1 cellular context compared by ENCODE assay signal in the genomic region with DNA sequence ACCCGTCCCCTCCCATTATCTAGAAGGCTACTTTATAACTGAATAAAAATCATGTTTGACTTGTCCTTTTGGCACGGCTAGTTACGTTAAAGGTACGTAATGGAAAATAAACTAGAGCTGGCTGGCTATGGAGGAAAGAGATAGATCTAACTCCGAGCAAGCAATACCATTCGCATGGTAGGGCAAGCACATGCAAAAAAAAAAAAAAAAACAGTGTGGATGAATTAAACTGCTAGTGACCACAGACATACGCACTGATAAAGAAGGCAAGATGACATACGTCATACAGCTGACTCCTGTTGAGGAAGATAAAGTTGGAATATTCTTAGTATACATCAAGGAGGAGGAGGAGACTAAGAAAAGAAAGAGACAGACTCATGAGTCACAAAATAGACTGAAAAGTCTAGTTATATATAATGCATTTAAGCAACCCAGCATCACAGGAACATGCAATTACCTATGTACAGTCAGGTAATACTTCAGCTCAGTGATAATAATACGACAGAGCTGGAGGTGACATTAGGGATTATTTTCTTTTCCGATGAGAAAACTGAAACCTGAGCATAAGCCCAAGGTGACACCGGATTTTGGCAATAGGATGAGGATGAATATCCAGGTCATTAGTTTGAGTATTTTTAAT.
TF ChIP-seq lines count a peak whose summit lies in the region.

No MANE protein-coding gene starts in this region.

TF ChIP-seq in K562, 482 proteins besides CTCF, POLR2A, EP300 and RAD21 (continued from another document and continues in another):
- TF ChIP-seq DIDO1 (tag; IDR thresholded peaks at IDR 0.05; ENCODE audit: low read depth): no peak
- TF ChIP-seq NR3C1 (CRISPR knock-in tag; IDR thresholded peaks at IDR 0.05): no peak
- TF ChIP-seq SETDB1 (IDR thresholded peaks at IDR 0.05; ENCODE audit: low read length): no peak
- TF ChIP-seq, protein P1, sequence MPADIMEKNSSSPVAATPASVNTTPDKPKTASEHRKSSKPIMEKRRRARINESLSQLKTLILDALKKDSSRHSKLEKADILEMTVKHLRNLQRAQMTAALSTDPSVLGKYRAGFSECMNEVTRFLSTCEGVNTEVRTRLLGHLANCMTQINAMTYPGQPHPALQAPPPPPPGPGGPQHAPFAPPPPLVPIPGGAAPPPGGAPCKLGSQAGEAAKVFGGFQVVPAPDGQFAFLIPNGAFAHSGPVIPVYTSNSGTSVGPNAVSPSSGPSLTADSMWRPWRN (IDR thresholded peaks at IDR 0.05; ENCODE audit: low read depth): peak; percentile 62; the same call in 1 of the 2 replicates
- TF ChIP-seq KLF16 (IDR thresholded peaks at IDR 0.05): peak; percentile 83
- TF ChIP-seq MTA1 (IDR thresholded peaks at IDR 0.05; ENCODE audit: borderline replicate concordance): 0 out of 2 replicates have a peak, but pooled peaks have one; percentile 16
- no peak for TF ChIP-seq MECOM (CRISPR knock-in tag; IDR thresholded peaks at IDR 0.05)
- TF ChIP-seq OTX1 (CRISPR knock-in tag; IDR thresholded peaks at IDR 0.05): no peak
- TF ChIP-seq, protein P2, sequence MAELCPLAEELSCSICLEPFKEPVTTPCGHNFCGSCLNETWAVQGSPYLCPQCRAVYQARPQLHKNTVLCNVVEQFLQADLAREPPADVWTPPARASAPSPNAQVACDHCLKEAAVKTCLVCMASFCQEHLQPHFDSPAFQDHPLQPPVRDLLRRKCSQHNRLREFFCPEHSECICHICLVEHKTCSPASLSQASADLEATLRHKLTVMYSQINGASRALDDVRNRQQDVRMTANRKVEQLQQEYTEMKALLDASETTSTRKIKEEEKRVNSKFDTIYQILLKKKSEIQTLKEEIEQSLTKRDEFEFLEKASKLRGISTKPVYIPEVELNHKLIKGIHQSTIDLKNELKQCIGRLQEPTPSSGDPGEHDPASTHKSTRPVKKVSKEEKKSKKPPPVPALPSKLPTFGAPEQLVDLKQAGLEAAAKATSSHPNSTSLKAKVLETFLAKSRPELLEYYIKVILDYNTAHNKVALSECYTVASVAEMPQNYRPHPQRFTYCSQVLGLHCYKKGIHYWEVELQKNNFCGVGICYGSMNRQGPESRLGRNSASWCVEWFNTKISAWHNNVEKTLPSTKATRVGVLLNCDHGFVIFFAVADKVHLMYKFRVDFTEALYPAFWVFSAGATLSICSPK (IDR thresholded peaks at IDR 0.05; ENCODE audit: borderline replicate concordance): no peak
- peak; percentile 60 for TF ChIP-seq SMAD4 (CRISPR knock-in tag; conservative IDR thresholded peaks at IDR 0.05)
- TF ChIP-seq CAMTA2 (CRISPR knock-in tag; conservative IDR thresholded peaks at IDR 0.05): no peak
- TF ChIP-seq ELF4 (CRISPR knock-in tag; IDR thresholded peaks at IDR 0.05): no peak
- TF ChIP-seq, protein P3, sequence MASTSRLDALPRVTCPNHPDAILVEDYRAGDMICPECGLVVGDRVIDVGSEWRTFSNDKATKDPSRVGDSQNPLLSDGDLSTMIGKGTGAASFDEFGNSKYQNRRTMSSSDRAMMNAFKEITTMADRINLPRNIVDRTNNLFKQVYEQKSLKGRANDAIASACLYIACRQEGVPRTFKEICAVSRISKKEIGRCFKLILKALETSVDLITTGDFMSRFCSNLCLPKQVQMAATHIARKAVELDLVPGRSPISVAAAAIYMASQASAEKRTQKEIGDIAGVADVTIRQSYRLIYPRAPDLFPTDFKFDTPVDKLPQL (IDR thresholded peaks at IDR 0.05; ENCODE audit: extremely low read depth, insufficient read length): no peak
- peak; percentile 43; the same call in 1 of the 2 replicates for TF ChIP-seq GATAD2A (IDR thresholded peaks at IDR 0.05)
- 0 out of 2 replicates have a peak, but pooled peaks have one; percentile 4 for TF ChIP-seq EGR1 (conservative IDR thresholded peaks at IDR 0.05)
- TF ChIP-seq, protein P4, sequence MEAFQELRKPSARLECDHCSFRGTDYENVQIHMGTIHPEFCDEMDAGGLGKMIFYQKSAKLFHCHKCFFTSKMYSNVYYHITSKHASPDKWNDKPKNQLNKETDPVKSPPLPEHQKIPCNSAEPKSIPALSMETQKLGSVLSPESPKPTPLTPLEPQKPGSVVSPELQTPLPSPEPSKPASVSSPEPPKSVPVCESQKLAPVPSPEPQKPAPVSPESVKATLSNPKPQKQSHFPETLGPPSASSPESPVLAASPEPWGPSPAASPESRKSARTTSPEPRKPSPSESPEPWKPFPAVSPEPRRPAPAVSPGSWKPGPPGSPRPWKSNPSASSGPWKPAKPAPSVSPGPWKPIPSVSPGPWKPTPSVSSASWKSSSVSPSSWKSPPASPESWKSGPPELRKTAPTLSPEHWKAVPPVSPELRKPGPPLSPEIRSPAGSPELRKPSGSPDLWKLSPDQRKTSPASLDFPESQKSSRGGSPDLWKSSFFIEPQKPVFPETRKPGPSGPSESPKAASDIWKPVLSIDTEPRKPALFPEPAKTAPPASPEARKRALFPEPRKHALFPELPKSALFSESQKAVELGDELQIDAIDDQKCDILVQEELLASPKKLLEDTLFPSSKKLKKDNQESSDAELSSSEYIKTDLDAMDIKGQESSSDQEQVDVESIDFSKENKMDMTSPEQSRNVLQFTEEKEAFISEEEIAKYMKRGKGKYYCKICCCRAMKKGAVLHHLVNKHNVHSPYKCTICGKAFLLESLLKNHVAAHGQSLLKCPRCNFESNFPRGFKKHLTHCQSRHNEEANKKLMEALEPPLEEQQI (IDR thresholded peaks at IDR 0.05): no peak
- TF ChIP-seq JUND (IDR thresholded peaks at IDR 0.05; ENCODE audit: borderline replicate concordance, low read depth, low read length): peak; percentile 87
- peak; percentile 88; the same call in 2 of the 3 replicates for TF ChIP-seq JUND (tag; IDR thresholded peaks at IDR 0.05; ENCODE audit: borderline replicate concordance, low read depth, low read length)
- TF ChIP-seq, protein P5, sequence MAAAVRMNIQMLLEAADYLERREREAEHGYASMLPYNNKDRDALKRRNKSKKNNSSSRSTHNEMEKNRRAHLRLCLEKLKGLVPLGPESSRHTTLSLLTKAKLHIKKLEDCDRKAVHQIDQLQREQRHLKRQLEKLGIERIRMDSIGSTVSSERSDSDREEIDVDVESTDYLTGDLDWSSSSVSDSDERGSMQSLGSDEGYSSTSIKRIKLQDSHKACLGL (CRISPR knock-in tag; IDR thresholded peaks at IDR 0.05; ENCODE audit: borderline replicate concordance, poor library complexity, severe bottlenecking): no peak
- TF ChIP-seq, protein P6, sequence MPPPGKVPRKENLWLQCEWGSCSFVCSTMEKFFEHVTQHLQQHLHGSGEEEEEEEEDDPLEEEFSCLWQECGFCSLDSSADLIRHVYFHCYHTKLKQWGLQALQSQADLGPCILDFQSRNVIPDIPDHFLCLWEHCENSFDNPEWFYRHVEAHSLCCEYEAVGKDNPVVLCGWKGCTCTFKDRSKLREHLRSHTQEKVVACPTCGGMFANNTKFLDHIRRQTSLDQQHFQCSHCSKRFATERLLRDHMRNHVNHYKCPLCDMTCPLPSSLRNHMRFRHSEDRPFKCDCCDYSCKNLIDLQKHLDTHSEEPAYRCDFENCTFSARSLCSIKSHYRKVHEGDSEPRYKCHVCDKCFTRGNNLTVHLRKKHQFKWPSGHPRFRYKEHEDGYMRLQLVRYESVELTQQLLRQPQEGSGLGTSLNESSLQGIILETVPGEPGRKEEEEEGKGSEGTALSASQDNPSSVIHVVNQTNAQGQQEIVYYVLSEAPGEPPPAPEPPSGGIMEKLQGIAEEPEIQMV (tag; conservative IDR thresholded peaks at IDR 0.05; ENCODE audit: low read depth): no peak
- TF ChIP-seq, protein P7, sequence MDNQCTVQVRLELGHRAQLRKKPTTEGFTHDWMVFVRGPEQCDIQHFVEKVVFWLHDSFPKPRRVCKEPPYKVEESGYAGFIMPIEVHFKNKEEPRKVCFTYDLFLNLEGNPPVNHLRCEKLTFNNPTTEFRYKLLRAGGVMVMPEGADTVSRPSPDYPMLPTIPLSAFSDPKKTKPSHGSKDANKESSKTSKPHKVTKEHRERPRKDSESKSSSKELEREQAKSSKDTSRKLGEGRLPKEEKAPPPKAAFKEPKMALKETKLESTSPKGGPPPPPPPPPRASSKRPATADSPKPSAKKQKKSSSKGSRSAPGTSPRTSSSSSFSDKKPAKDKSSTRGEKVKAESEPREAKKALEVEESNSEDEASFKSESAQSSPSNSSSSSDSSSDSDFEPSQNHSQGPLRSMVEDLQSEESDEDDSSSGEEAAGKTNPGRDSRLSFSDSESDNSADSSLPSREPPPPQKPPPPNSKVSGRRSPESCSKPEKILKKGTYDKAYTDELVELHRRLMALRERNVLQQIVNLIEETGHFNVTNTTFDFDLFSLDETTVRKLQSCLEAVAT (IDR thresholded peaks at IDR 0.05): peak in 1 of 2 experiments; percentile 78; a peak in 2 of 4 replicates
- TF ChIP-seq ZNF311 (CRISPR knock-in tag; IDR thresholded peaks at IDR 0.05): no peak
- TF ChIP-seq ZNF780A (CRISPR knock-in tag; IDR thresholded peaks at IDR 0.05): no peak
- TF ChIP-seq NFIC (IDR thresholded peaks at IDR 0.05): peak; percentile 69
- TF ChIP-seq, protein P8, sequence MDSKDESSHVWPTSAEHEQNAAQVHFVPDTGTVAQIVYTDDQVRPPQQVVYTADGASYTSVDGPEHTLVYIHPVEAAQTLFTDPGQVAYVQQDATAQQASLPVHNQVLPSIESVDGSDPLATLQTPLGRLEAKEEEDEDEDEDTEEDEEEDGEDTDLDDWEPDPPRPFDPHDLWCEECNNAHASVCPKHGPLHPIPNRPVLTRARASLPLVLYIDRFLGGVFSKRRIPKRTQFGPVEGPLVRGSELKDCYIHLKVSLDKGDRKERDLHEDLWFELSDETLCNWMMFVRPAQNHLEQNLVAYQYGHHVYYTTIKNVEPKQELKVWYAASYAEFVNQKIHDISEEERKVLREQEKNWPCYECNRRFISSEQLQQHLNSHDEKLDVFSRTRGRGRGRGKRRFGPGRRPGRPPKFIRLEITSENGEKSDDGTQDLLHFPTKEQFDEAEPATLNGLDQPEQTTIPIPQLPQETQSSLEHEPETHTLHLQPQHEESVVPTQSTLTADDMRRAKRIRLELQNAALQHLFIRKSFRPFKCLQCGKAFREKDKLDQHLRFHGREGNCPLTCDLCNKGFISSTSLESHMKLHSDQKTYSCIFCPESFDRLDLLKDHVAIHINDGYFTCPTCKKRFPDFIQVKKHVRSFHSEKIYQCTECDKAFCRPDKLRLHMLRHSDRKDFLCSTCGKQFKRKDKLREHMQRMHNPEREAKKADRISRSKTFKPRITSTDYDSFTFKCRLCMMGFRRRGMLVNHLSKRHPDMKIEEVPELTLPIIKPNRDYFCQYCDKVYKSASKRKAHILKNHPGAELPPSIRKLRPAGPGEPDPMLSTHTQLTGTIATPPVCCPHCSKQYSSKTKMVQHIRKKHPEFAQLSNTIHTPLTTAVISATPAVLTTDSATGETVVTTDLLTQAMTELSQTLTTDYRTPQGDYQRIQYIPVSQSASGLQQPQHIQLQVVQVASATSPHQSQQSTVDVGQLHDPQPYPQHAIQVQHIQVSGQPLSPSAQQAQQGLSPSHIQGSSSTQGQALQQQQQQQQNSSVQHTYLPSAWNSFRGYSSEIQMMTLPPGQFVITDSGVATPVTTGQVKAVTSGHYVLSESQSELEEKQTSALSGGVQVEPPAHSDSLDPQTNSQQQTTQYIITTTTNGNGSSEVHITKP (IDR thresholded peaks at IDR 0.05; ENCODE audit: partially characterized antibody): peak; percentile 82
- TF ChIP-seq KAT8 (IDR thresholded peaks at IDR 0.05; ENCODE audit: low read depth): no peak
- no peak for TF ChIP-seq PHTF2 (CRISPR knock-in tag; IDR thresholded peaks at IDR 0.05)
- peak; percentile 86 for TF ChIP-seq MEF2D (tag; conservative IDR thresholded peaks at IDR 0.05; ENCODE audit: low read depth)
- TF ChIP-seq, protein P9, sequence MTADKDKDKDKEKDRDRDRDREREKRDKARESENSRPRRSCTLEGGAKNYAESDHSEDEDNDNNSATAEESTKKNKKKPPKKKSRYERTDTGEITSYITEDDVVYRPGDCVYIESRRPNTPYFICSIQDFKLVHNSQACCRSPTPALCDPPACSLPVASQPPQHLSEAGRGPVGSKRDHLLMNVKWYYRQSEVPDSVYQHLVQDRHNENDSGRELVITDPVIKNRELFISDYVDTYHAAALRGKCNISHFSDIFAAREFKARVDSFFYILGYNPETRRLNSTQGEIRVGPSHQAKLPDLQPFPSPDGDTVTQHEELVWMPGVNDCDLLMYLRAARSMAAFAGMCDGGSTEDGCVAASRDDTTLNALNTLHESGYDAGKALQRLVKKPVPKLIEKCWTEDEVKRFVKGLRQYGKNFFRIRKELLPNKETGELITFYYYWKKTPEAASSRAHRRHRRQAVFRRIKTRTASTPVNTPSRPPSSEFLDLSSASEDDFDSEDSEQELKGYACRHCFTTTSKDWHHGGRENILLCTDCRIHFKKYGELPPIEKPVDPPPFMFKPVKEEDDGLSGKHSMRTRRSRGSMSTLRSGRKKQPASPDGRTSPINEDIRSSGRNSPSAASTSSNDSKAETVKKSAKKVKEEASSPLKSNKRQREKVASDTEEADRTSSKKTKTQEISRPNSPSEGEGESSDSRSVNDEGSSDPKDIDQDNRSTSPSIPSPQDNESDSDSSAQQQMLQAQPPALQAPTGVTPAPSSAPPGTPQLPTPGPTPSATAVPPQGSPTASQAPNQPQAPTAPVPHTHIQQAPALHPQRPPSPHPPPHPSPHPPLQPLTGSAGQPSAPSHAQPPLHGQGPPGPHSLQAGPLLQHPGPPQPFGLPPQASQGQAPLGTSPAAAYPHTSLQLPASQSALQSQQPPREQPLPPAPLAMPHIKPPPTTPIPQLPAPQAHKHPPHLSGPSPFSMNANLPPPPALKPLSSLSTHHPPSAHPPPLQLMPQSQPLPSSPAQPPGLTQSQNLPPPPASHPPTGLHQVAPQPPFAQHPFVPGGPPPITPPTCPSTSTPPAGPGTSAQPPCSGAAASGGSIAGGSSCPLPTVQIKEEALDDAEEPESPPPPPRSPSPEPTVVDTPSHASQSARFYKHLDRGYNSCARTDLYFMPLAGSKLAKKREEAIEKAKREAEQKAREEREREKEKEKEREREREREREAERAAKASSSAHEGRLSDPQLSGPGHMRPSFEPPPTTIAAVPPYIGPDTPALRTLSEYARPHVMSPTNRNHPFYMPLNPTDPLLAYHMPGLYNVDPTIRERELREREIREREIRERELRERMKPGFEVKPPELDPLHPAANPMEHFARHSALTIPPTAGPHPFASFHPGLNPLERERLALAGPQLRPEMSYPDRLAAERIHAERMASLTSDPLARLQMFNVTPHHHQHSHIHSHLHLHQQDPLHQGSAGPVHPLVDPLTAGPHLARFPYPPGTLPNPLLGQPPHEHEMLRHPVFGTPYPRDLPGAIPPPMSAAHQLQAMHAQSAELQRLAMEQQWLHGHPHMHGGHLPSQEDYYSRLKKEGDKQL (CRISPR knock-in tag; IDR thresholded peaks at IDR 0.05; ENCODE audit: borderline replicate concordance): no peak
- TF ChIP-seq NR2C2 (CRISPR knock-in tag; IDR thresholded peaks at IDR 0.05): no peak
- no peak for TF ChIP-seq NR2C2 (tag; IDR thresholded peaks at IDR 0.05)
- peak; percentile 43 to 85; a peak in 3 of 4 replicates for TF ChIP-seq ARNT (IDR thresholded peaks at IDR 0.05)
- TF ChIP-seq TRIM24 (IDR thresholded peaks at IDR 0.05): peak; percentile 81 to 87
- no peak for TF ChIP-seq MCM2 (IDR thresholded peaks at IDR 0.05; ENCODE audit: low read depth)
- no peak for TF ChIP-seq MYBL2 (IDR thresholded peaks at IDR 0.05; ENCODE audit: low read depth)
- no peak for TF ChIP-seq MYBL2 (CRISPR knock-in tag; IDR thresholded peaks at IDR 0.05; ENCODE audit: borderline replicate concordance)
- peak in 1 of 2 experiments; percentile 38; a peak in 1 of 3 replicates for TF ChIP-seq CBX3 (IDR thresholded peaks at IDR 0.05; ENCODE audit: borderline replicate concordance in 1 of 2, low read length in 2 of 2)
- no peak for TF ChIP-seq SRF (CRISPR knock-in tag; IDR thresholded peaks at IDR 0.05)
- no peak for TF ChIP-seq FOXA1 (IDR thresholded peaks at IDR 0.05; ENCODE audit: borderline replicate concordance)
- TF ChIP-seq HDAC3 (IDR thresholded peaks at IDR 0.05; ENCODE audit: borderline replicate concordance, partially characterized antibody): peak; percentile 46
- peak; percentile 73; the same call in 1 of the 2 replicates for TF ChIP-seq PML (IDR thresholded peaks at IDR 0.05; ENCODE audit: low read length)
- TF ChIP-seq DPF2 (IDR thresholded peaks at IDR 0.05): peak; percentile 94
- peak; percentile 90 for TF ChIP-seq TAL1 (IDR thresholded peaks at IDR 0.05)
- TF ChIP-seq ZFP36 (IDR thresholded peaks at IDR 0.05; ENCODE audit: low read depth, low read length, partially characterized antibody): no peak
